ENCODE assay signal across 1 cellular context in genomic region chr14:88452231-88452630, GRCh38.
TF ChIP-seq lines count a peak whose summit lies in the region.

No MANE protein-coding gene starts in this region.

TF ChIP-seq in GM23338, 12 proteins besides CTCF, POLR2A, EP300 and RAD21 (continued from another document):
- TF ChIP-seq ZNF462 (CRISPR knock-in tag; IDR thresholded peaks at IDR 0.05) (no peak), ZNF331 (CRISPR knock-in tag; IDR thresholded peaks at IDR 0.05; ENCODE audit: low read depth) (no peak), ETS1 (IDR thresholded peaks at IDR 0.05) (no peak), NANOG (IDR thresholded peaks at IDR 0.05; ENCODE audit: borderline replicate concordance) (no peak)
